In genomic region chr13:43985437-43986051, GRCh38 we compare ENCODE assay signal across 18 cellular contexts.
A peak's percentile ranks its signal among the peaks of the same experiment; 100 is the strongest.
DNase-seq lines count a peak whose midpoint lies in the region; ATAC-seq and TF ChIP-seq lines count a peak whose summit lies in the region.
"Had no signal": no experiment of that assay in that cellular context is flagged by ENCODE, and none has a peak within 500 bp of the region (broad histone marks: within the 10 kb centered on the region; RNA-seq: fewer than 3 reads in every experiment).

No MANE protein-coding gene starts in this region.

- ATAC-seq in body of pancreas (peak; percentile 52), HG02973 (IDR thresholded peaks at IDR 0.05; ENCODE audit: unreplicated experiment) (no peak)

- H3K4me3 ChIP-seq in body of pancreas = no peak overlapping the region
- H3K4me3 ChIP-seq in mesodermal cell (ENCODE audit: extremely low read depth, insufficient read depth, low read length, poor library complexity, severe bottlenecking) = no peak overlapping the region
- H3K4me3 ChIP-seq: ascending aorta, tibial nerve had no signal

- TF ChIP-seq POLR2A in body of pancreas (IDR thresholded peaks at IDR 0.05) = no peak

- H3K27ac ChIP-seq in body of pancreas = no peak overlapping the region
- peak overlapping the region; percentile 64 for H3K27ac ChIP-seq in mesodermal cell (ENCODE audit: low read depth, low read length, severe bottlenecking)
- H3K27ac ChIP-seq: ascending aorta, tibial nerve had no signal

- WGBS in body of pancreas, 2 donors = 14 to 28% methylated on average over 5 of the region's 5 CpGs
- 79 to 89% methylated on average over 3 to 4 of the region's 5 CpGs for WGBS in mesodermal cell (ENCODE audit: insufficient coverage in 2 of 2), 2 experiments

- no peaks in the 10 kb centered on the region for H3K36me3 ChIP-seq in body of pancreas (replicated peaks in 1 of 2; ENCODE audit: insufficient read depth in 1 of 2, low read depth in 2 of 2)
- H3K36me3 ChIP-seq in mesodermal cell (ENCODE audit: control insufficient read depth, insufficient read depth, low read length) = no peaks in the 10 kb centered on the region
- H3K36me3 ChIP-seq: ascending aorta, tibial nerve had no signal

- DNase-seq in COR-L47 (lab: John Stamatoyannopoulos, UW) = peak; percentile 37
- peak; percentile 39 to 72 for DNase-seq in NCI-H1930 (lab: John Stamatoyannopoulos, UW)
- no peak for DNase-seq in body of pancreas
- no peak for DNase-seq in NCI-H524 (lab: John Stamatoyannopoulos, UW)
- DNase-seq in occipital lobe (lab: John Stamatoyannopoulos, UW) = no peak
- DNase-seq in 8988T = no peak
- DNase-seq: activated CD4-positive, alpha-beta memory T cell treated with anti-CD3 and anti-CD28 coated beads for 36 hours; activated naive CD4-positive, alpha-beta T cell treated with Interleukin-2 at 50 U/mL for 16 hours; hippocampal formation; midbrain; NCI-H446; SIG-M5; stimulated activated naive CD4-positive, alpha-beta T cell; T-helper 1 cell had no signal

- no peak for TF ChIP-seq CTCF in body of pancreas (IDR thresholded peaks at IDR 0.05)

- H3K4me1 ChIP-seq in body of pancreas (peaks cover 8% of the 10 kb centered on the region), mesodermal cell (ENCODE audit: control insufficient read depth, insufficient read depth, low read length, poor library complexity, severe bottlenecking) (peaks cover 15% of the 10 kb centered on the region)

- H3K9me3 ChIP-seq in body of pancreas (no peaks in the 10 kb centered on the region), mesodermal cell (ENCODE audit: control insufficient read depth, low read length) (no peaks in the 10 kb centered on the region)
- H3K9me3 ChIP-seq: ascending aorta, tibial nerve had no signal

- intact Hi-C loops in body of pancreas (cut with DNase I) = no loop called here

- no peaks in the 10 kb centered on the region for H3K27me3 ChIP-seq in body of pancreas
- H3K27me3 ChIP-seq: ascending aorta, tibial nerve had no signal

Comparison
In these comparisons a context has a peak if more than half of its experiments do, and no peak if none do; other contexts are left out.
1. DNase-seq: peak in COR-L47 (single experiment) and NCI-H1930 (2 of 2); none in body of pancreas (0 of 4), NCI-H524 (0 of 2), occipital lobe (single experiment) and 8988T (single experiment).